Comparison of ENCODE assay signal across 1 cellular context in the genomic region with DNA sequence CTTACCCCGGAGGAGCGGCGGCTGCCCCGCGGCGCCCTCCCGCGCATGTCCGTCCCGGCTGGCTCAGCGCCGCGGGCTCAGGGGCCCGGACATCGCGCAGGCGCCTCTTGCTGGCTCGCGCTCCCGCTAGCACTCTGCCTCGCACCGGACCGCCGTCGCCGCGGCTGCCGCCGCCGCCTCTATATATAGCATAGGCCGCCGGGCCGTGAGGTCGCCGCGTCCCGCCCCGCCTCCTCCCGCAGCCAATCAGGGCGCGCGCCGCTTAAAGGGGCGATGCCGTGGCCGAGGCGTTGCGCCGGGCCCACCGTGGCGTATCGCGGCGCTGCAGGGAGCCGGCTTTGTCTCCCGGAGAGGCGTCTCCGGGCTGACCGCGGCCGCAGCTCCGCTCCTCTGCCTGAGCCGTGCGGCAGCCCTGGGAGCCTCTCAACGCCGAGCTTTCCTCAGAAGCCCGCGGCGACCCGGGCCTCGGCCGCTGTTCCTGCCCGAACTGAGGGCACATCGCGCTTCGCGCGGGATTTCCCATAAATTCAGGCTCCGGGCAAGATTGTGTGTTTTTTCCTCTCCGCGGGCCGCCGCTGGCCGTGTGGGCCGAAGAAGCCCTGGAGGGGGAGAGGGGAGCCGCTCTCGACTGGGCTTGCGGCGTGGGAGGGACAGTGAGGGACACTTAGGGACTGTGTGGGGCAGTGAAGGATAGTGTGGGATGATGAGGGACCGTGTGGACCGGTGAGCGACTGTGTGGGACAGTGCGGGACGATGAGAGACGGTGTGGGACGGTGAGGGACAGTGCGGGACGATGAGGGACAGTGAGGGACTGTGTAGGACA.
TF ChIP-seq lines count a peak whose summit lies in the region.

A gene with protein sequence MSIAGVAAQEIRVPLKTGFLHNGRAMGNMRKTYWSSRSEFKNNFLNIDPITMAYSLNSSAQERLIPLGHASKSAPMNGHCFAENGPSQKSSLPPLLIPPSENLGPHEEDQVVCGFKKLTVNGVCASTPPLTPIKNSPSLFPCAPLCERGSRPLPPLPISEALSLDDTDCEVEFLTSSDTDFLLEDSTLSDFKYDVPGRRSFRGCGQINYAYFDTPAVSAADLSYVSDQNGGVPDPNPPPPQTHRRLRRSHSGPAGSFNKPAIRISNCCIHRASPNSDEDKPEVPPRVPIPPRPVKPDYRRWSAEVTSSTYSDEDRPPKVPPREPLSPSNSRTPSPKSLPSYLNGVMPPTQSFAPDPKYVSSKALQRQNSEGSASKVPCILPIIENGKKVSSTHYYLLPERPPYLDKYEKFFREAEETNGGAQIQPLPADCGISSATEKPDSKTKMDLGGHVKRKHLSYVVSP (minus strand): TSS at position 157 of the 823 bp plus-strand sequence. CDS start 10,690 bp downstream, outside the sequence.

TF ChIP-seq in HepG2, 621 proteins besides CTCF, POLR2A, EP300 and RAD21 (continued from another document and continues in another):
- TF ChIP-seq, protein P1, sequence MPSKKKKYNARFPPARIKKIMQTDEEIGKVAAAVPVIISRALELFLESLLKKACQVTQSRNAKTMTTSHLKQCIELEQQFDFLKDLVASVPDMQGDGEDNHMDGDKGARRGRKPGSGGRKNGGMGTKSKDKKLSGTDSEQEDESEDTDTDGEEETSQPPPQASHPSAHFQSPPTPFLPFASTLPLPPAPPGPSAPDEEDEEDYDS (CRISPR knock-in tag; IDR thresholded peaks at IDR 0.05), result peak; percentile 99
- TF ChIP-seq, protein P2, sequence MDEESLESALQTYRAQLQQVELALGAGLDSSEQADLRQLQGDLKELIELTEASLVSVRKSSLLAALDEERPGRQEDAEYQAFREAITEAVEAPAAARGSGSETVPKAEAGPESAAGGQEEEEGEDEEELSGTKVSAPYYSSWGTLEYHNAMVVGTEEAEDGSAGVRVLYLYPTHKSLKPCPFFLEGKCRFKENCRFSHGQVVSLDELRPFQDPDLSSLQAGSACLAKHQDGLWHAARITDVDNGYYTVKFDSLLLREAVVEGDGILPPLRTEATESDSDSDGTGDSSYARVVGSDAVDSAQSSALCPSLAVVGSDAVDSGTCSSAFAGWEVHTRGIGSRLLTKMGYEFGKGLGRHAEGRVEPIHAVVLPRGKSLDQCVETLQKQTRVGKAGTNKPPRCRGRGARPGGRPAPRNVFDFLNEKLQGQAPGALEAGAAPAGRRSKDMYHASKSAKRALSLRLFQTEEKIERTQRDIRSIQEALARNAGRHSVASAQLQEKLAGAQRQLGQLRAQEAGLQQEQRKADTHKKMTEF (CRISPR knock-in tag; IDR thresholded peaks at IDR 0.05), result peak; percentile 94
- TF ChIP-seq MEF2D (CRISPR knock-in tag; IDR thresholded peaks at IDR 0.05) (0 out of 2 replicates have a peak, but pooled peaks have one; percentile 8), NKX3-1 (CRISPR knock-in tag; IDR thresholded peaks at IDR 0.05) (no peak; the same call in 1 of the 2 replicates), ZNF772 (CRISPR knock-in tag; IDR thresholded peaks at IDR 0.05) (peak; percentile 25; the same call in 1 of the 2 replicates), SATB2 (CRISPR knock-in tag; IDR thresholded peaks at IDR 0.05) (no peak), KDM1A (CRISPR knock-in tag; IDR thresholded peaks at IDR 0.05) (peak; percentile 15; the same call in 1 of the 2 replicates), SIX1 (CRISPR knock-in tag; IDR thresholded peaks at IDR 0.05; ENCODE audit: borderline replicate concordance) (no peak), ZNF615 (CRISPR knock-in tag; IDR thresholded peaks at IDR 0.05; ENCODE audit: borderline replicate concordance) (0 out of 2 replicates have a peak, but pooled peaks have one; percentile 58), HOXA5 (CRISPR knock-in tag; IDR thresholded peaks at IDR 0.05) (peak; percentile 81), SP2 (CRISPR knock-in tag; IDR thresholded peaks at IDR 0.05) (peak; percentile 61), IRF2 (CRISPR knock-in tag; IDR thresholded peaks at IDR 0.05) (peak; percentile 61; the same call in 1 of the 2 replicates), MEIS2 (CRISPR knock-in tag; IDR thresholded peaks at IDR 0.05) (peak; percentile 81), ZEB1 (IDR thresholded peaks at IDR 0.05; ENCODE audit: insufficient replicate concordance, low read depth) (no peak), CREM (IDR thresholded peaks at IDR 0.05) (no peak), CREM (CRISPR knock-in tag; IDR thresholded peaks at IDR 0.05) (no peak), ZMYM3 (CRISPR knock-in tag; IDR thresholded peaks at IDR 0.05) (no peak), HNF4A (CRISPR knock-in tag; IDR thresholded peaks at IDR 0.05) (no peak), NFKB2 (CRISPR knock-in tag; IDR thresholded peaks at IDR 0.05; ENCODE audit: borderline replicate concordance) (no peak), TOE1 (CRISPR knock-in tag; IDR thresholded peaks at IDR 0.05) (no peak), GZF1 (CRISPR knock-in tag; IDR thresholded peaks at IDR 0.05) (0 out of 2 replicates have a peak, but pooled peaks have one; percentile 14), KAT8 (CRISPR knock-in tag; IDR thresholded peaks at IDR 0.05) (peak; percentile 26; the same call in 1 of the 2 replicates), PHF21A (CRISPR knock-in tag; IDR thresholded peaks at IDR 0.05) (no peak; the same call in none of the 2 replicates), NR2F6 (IDR thresholded peaks at IDR 0.05) (no peak), NR2F6 (CRISPR knock-in tag; IDR thresholded peaks at IDR 0.05) (peak; percentile 26; the same call in 1 of the 2 replicates), ZNF17 (CRISPR knock-in tag; IDR thresholded peaks at IDR 0.05) (no peak), ZFY (CRISPR knock-in tag; IDR thresholded peaks at IDR 0.05) (peak; percentile 89), MTA3 (CRISPR knock-in tag; IDR thresholded peaks at IDR 0.05) (no peak), SIX4 (CRISPR knock-in tag; IDR thresholded peaks at IDR 0.05) (no peak), ZNF768 (CRISPR knock-in tag; IDR thresholded peaks at IDR 0.05) (peak; percentile 66), ZNF234 (CRISPR knock-in tag; conservative IDR thresholded peaks at IDR 0.05) (peak; percentile 81; the same call in 1 of the 2 replicates), ZSCAN20 (CRISPR knock-in tag; IDR thresholded peaks at IDR 0.05; ENCODE audit: borderline replicate concordance) (peak; percentile 47; the same call in 1 of the 2 replicates), ZNF282 (IDR thresholded peaks at IDR 0.05; ENCODE audit: partially characterized antibody) (no peak)
- TF ChIP-seq, protein P3, sequence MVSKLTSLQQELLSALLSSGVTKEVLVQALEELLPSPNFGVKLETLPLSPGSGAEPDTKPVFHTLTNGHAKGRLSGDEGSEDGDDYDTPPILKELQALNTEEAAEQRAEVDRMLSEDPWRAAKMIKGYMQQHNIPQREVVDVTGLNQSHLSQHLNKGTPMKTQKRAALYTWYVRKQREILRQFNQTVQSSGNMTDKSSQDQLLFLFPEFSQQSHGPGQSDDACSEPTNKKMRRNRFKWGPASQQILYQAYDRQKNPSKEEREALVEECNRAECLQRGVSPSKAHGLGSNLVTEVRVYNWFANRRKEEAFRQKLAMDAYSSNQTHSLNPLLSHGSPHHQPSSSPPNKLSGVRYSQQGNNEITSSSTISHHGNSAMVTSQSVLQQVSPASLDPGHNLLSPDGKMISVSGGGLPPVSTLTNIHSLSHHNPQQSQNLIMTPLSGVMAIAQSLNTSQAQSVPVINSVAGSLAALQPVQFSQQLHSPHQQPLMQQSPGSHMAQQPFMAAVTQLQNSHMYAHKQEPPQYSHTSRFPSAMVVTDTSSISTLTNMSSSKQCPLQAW (CRISPR knock-in tag; IDR thresholded peaks at IDR 0.05), result no peak; the same call in 1 of the 2 replicates
- TF ChIP-seq, protein P4, sequence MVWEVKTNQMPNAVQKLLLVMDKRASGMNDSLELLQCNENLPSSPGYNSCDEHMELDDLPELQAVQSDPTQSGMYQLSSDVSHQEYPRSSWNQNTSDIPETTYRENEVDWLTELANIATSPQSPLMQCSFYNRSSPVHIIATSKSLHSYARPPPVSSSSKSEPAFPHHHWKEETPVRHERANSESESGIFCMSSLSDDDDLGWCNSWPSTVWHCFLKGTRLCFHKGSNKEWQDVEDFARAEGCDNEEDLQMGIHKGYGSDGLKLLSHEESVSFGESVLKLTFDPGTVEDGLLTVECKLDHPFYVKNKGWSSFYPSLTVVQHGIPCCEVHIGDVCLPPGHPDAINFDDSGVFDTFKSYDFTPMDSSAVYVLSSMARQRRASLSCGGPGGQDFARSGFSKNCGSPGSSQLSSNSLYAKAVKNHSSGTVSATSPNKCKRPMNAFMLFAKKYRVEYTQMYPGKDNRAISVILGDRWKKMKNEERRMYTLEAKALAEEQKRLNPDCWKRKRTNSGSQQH (CRISPR knock-in tag; IDR thresholded peaks at IDR 0.05; ENCODE audit: low read depth), result 0 out of 2 replicates have a peak, but pooled peaks have one; percentile 17
- TF ChIP-seq, protein P5, sequence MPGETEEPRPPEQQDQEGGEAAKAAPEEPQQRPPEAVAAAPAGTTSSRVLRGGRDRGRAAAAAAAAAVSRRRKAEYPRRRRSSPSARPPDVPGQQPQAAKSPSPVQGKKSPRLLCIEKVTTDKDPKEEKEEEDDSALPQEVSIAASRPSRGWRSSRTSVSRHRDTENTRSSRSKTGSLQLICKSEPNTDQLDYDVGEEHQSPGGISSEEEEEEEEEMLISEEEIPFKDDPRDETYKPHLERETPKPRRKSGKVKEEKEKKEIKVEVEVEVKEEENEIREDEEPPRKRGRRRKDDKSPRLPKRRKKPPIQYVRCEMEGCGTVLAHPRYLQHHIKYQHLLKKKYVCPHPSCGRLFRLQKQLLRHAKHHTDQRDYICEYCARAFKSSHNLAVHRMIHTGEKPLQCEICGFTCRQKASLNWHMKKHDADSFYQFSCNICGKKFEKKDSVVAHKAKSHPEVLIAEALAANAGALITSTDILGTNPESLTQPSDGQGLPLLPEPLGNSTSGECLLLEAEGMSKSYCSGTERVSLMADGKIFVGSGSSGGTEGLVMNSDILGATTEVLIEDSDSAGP (CRISPR knock-in tag; IDR thresholded peaks at IDR 0.05; ENCODE audit: borderline replicate concordance), result peak; percentile 98
- TF ChIP-seq, protein P6, sequence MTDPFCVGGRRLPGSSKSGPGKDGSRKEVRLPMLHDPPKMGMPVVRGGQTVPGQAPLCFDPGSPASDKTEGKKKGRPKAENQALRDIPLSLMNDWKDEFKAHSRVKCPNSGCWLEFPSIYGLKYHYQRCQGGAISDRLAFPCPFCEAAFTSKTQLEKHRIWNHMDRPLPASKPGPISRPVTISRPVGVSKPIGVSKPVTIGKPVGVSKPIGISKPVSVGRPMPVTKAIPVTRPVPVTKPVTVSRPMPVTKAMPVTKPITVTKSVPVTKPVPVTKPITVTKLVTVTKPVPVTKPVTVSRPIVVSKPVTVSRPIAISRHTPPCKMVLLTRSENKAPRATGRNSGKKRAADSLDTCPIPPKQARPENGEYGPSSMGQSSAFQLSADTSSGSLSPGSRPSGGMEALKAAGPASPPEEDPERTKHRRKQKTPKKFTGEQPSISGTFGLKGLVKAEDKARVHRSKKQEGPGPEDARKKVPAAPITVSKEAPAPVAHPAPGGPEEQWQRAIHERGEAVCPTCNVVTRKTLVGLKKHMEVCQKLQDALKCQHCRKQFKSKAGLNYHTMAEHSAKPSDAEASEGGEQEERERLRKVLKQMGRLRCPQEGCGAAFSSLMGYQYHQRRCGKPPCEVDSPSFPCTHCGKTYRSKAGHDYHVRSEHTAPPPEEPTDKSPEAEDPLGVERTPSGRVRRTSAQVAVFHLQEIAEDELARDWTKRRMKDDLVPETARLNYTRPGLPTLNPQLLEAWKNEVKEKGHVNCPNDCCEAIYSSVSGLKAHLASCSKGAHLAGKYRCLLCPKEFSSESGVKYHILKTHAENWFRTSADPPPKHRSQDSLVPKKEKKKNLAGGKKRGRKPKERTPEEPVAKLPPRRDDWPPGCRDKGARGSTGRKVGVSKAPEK (CRISPR knock-in tag; IDR thresholded peaks at IDR 0.05; ENCODE audit: borderline replicate concordance), result 0 out of 2 replicates have a peak, but pooled peaks have one; percentile 65
- TF ChIP-seq, protein P7, sequence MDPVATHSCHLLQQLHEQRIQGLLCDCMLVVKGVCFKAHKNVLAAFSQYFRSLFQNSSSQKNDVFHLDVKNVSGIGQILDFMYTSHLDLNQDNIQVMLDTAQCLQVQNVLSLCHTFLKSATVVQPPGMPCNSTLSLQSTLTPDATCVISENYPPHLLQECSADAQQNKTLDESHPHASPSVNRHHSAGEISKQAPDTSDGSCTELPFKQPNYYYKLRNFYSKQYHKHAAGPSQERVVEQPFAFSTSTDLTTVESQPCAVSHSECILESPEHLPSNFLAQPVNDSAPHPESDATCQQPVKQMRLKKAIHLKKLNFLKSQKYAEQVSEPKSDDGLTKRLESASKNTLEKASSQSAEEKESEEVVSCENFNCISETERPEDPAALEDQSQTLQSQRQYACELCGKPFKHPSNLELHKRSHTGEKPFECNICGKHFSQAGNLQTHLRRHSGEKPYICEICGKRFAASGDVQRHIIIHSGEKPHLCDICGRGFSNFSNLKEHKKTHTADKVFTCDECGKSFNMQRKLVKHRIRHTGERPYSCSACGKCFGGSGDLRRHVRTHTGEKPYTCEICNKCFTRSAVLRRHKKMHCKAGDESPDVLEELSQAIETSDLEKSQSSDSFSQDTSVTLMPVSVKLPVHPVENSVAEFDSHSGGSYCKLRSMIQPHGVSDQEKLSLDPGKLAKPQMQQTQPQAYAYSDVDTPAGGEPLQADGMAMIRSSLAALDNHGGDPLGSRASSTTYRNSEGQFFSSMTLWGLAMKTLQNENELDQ (CRISPR knock-in tag; IDR thresholded peaks at IDR 0.05; ENCODE audit: borderline replicate concordance), result no peak
- TF ChIP-seq, protein P8, sequence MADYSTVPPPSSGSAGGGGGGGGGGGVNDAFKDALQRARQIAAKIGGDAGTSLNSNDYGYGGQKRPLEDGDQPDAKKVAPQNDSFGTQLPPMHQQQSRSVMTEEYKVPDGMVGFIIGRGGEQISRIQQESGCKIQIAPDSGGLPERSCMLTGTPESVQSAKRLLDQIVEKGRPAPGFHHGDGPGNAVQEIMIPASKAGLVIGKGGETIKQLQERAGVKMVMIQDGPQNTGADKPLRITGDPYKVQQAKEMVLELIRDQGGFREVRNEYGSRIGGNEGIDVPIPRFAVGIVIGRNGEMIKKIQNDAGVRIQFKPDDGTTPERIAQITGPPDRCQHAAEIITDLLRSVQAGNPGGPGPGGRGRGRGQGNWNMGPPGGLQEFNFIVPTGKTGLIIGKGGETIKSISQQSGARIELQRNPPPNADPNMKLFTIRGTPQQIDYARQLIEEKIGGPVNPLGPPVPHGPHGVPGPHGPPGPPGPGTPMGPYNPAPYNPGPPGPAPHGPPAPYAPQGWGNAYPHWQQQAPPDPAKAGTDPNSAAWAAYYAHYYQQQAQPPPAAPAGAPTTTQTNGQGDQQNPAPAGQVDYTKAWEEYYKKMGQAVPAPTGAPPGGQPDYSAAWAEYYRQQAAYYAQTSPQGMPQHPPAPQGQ (CRISPR knock-in tag; IDR thresholded peaks at IDR 0.05; ENCODE audit: borderline replicate concordance), result no peak
- TF ChIP-seq, protein P9, sequence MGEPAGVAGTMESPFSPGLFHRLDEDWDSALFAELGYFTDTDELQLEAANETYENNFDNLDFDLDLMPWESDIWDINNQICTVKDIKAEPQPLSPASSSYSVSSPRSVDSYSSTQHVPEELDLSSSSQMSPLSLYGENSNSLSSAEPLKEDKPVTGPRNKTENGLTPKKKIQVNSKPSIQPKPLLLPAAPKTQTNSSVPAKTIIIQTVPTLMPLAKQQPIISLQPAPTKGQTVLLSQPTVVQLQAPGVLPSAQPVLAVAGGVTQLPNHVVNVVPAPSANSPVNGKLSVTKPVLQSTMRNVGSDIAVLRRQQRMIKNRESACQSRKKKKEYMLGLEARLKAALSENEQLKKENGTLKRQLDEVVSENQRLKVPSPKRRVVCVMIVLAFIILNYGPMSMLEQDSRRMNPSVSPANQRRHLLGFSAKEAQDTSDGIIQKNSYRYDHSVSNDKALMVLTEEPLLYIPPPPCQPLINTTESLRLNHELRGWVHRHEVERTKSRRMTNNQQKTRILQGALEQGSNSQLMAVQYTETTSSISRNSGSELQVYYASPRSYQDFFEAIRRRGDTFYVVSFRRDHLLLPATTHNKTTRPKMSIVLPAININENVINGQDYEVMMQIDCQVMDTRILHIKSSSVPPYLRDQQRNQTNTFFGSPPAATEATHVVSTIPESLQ (CRISPR knock-in tag; conservative IDR thresholded peaks at IDR 0.05), result no peak
